In the genomic region with DNA sequence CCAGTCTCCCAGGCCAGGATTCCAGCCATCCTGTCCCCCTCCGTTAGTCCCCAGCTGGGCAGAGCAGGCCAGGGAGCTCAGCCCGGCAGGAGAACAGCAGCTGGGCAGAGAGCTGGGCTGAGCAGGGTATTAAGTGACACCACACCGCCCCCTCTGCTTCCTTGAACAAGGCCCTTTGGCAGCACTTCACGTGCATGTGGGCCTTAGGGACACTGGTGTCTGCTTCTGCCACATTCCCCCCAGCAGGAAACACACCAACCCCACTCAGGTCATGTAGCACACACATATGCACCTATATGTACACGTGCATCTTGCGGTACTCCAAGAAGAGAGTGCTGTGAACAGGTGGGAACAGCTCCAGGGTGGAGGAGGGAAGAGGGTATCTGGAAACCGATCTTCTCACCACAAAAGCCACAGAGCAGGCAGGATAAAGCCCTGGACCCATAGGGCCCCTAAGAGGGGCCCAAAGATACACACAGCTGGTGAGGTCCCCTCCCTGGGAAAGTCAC, we compare ENCODE assay signal across 8 cellular contexts. TPM values are rescaled to one million over a fixed set of nuclear protein-coding genes. Genes with fewer than 3 reads are reported as not detected.
DNase-seq lines count a peak whose midpoint lies in the region; ATAC-seq and TF ChIP-seq lines count a peak whose summit lies in the region.

No MANE protein-coding gene starts in this region.

- peak overlapping the region; percentile 55; the same call in 1 of the 2 replicates for H3K27ac ChIP-seq in GM23338 (ENCODE audit: low read depth)
- H3K27ac ChIP-seq in prostate gland, result peak overlapping the region; percentile 20 to 69

- H3K27me3 ChIP-seq in GM23338 (ENCODE audit: insufficient read depth) (peaks cover under 1% of the 10 kb centered on the region), prostate gland (replicated peaks; ENCODE audit: insufficient read depth) (no peaks in the 10 kb centered on the region)

- H4K20me1 ChIP-seq in GM23338 (replicated peaks; ENCODE audit: insufficient read depth), result peaks cover 11% of the 10 kb centered on the region

- DNase-seq in GM23338 (ENCODE audit: low spot score) (no peak), NCI-H82 treated with DMSO at 0.1 percent for 48 hours (lab: John Stamatoyannopoulos, UW; ENCODE audit: unreplicated experiment) (peak; percentile 61), prostate gland (ENCODE audit: low spot score) (no peak), DMS114 treated with DMSO at 0.1 percent for 48 hours (lab: John Stamatoyannopoulos, UW; ENCODE audit: unreplicated experiment) (no peak)
- DNase-seq in effector memory CD8-positive, alpha-beta T cell, result no peak
- no peak for DNase-seq in effector CD4-positive, alpha-beta T cell

- peak overlapping the region; percentile 32; the same call in 1 of the 2 replicates for H3K27ac Mint-ChIP-seq in GM23338
- peak overlapping the region; percentile 62 to 70 for H3K27ac Mint-ChIP-seq in effector memory CD8-positive, alpha-beta T cell

- TF ChIP-seq POLR2A in prostate gland (IDR thresholded peaks at IDR 0.05), result no peak

- H3K36me3 Mint-ChIP-seq in GM23338 (ENCODE audit: low read depth), result peaks cover 39% of the 10 kb centered on the region
- H3K36me3 Mint-ChIP-seq in effector memory CD8-positive, alpha-beta T cell (ENCODE audit: insufficient read depth), result no peaks in the 10 kb centered on the region

- H3F3A ChIP-seq in GM23338 (replicated peaks; ENCODE audit: low read depth), result peaks cover 17% of the 10 kb centered on the region; the same call in 1 of the 2 replicates

- peak in 1 of 2 experiments; percentile 35; a peak in 2 of 4 replicates for TF ChIP-seq CTCF in GM23338 (conservative IDR thresholded peaks at IDR 0.05; ENCODE audit: low read depth in 2 of 2)
- peak in 1 of 4 experiments; percentile 25 for TF ChIP-seq CTCF in prostate gland (IDR thresholded peaks at IDR 0.05)

- H3K79me2 ChIP-seq in GM23338 (replicated peaks; ENCODE audit: insufficient read depth), result peaks cover 77% of the 10 kb centered on the region

- 25% methylated on average over 7 of the region's 7 CpGs for WGBS in prostate gland

- peaks cover 54% of the 10 kb centered on the region for H3K4me1 Mint-ChIP-seq in GM23338
- H3K4me1 Mint-ChIP-seq in effector memory CD8-positive, alpha-beta T cell (ENCODE audit: low read depth in 2 of 2), result peaks cover 13 to 14% of the 10 kb centered on the region in 2 donors

- H3K9me3 Mint-ChIP-seq in GM23338, result no peaks in the 10 kb centered on the region
- H3K9me3 Mint-ChIP-seq in effector memory CD8-positive, alpha-beta T cell, result no peaks in the 10 kb centered on the region

- H3K4me2 ChIP-seq in GM23338, result 0 out of 2 replicates have a peak overlapping the region, but pooled peaks have one; percentile 32

- no peaks in the 10 kb centered on the region for H3K9me2 ChIP-seq in GM23338 (ENCODE audit: insufficient read depth)

- peaks cover 31% of the 10 kb centered on the region for H3K27me3 Mint-ChIP-seq in GM23338 (ENCODE audit: insufficient read depth, low read depth, poor library complexity)
- H3K27me3 Mint-ChIP-seq in effector memory CD8-positive, alpha-beta T cell, result peaks cover 11 to 45% of the 10 kb centered on the region in 2 donors

- peak overlapping the region; percentile 21; the same call in 1 of the 3 replicates for H3K4me3 Mint-ChIP-seq in GM23338
- no peak overlapping the region for H3K4me3 Mint-ChIP-seq in effector memory CD8-positive, alpha-beta T cell

- H3K4me3 ChIP-seq in GM23338 (no peak overlapping the region), prostate gland (no peak overlapping the region)

- no peak overlapping the region for H2AFZ ChIP-seq in GM23338

- peaks cover 14% of the 10 kb centered on the region for H3K36me3 ChIP-seq in GM23338 (ENCODE audit: insufficient read depth)
- H3K36me3 ChIP-seq in prostate gland, result no peaks in the 10 kb centered on the region

- intact Hi-C loops in prostate gland (cut with DNase I), result no loop called here

- peaks cover 51% of the 10 kb centered on the region for H3K4me1 ChIP-seq in GM23338 (ENCODE audit: insufficient read depth)
- H3K4me1 ChIP-seq in prostate gland (replicated peaks), result no peaks in the 10 kb centered on the region

- no peaks in the 10 kb centered on the region for H3K9me3 ChIP-seq in prostate gland

- ATAC-seq in GM23338 (no peak), HG03159 (IDR thresholded peaks at IDR 0.05; ENCODE audit: unreplicated experiment) (no peak), HG03095 (IDR thresholded peaks at IDR 0.05; ENCODE audit: unreplicated experiment) (no peak)
- no peak for ATAC-seq in effector memory CD8-positive, alpha-beta T cell (replicated peaks)

TF ChIP-seq in GM23338, 12 proteins besides CTCF, POLR2A, EP300 and RAD21 (continues in another document):
- TF ChIP-seq ZNF462 (CRISPR knock-in tag; IDR thresholded peaks at IDR 0.05) (no peak), JUNB (IDR thresholded peaks at IDR 0.05; ENCODE audit: unreplicated experiment) (no peak), STAT1 (IDR thresholded peaks at IDR 0.05; ENCODE audit: unreplicated experiment) (no peak), POLR2AphosphoS5 (IDR thresholded peaks at IDR 0.05; ENCODE audit: low read depth) (no peak), CREB1 (CRISPR knock-in tag; IDR thresholded peaks at IDR 0.05; ENCODE audit: low read depth) (no peak), ZNF331 (CRISPR knock-in tag; IDR thresholded peaks at IDR 0.05; ENCODE audit: low read depth) (no peak), EZH2phosphoT487 (IDR thresholded peaks at IDR 0.05; ENCODE audit: unreplicated experiment) (no peak), ZNF114 (CRISPR knock-in tag; IDR thresholded peaks at IDR 0.05) (no peak)
- TF ChIP-seq, protein P1, sequence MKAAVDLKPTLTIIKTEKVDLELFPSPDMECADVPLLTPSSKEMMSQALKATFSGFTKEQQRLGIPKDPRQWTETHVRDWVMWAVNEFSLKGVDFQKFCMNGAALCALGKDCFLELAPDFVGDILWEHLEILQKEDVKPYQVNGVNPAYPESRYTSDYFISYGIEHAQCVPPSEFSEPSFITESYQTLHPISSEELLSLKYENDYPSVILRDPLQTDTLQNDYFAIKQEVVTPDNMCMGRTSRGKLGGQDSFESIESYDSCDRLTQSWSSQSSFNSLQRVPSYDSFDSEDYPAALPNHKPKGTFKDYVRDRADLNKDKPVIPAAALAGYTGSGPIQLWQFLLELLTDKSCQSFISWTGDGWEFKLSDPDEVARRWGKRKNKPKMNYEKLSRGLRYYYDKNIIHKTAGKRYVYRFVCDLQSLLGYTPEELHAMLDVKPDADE (IDR thresholded peaks at IDR 0.05), result no peak

RNA-seq across cellular contexts. Expression of gene EPHA2, which starts 4.6 kb away (rescaled TPM):
- 35.0 and 51.2 TPM in 2 replicates for total RNA-seq in GM23338 (2014; rRNA removed; shearing (Covaris generic))
- 7.5 and 8.5 TPM in 2 replicates for polyA plus RNA-seq in GM23338 (2016; fragmentation: Nextera tagmentation; extraction: Ambion mirVana)
- 10 to 100 TPM; 14.8 to 17.7 TPM for total RNA-seq in prostate gland
